In the genomic region with DNA sequence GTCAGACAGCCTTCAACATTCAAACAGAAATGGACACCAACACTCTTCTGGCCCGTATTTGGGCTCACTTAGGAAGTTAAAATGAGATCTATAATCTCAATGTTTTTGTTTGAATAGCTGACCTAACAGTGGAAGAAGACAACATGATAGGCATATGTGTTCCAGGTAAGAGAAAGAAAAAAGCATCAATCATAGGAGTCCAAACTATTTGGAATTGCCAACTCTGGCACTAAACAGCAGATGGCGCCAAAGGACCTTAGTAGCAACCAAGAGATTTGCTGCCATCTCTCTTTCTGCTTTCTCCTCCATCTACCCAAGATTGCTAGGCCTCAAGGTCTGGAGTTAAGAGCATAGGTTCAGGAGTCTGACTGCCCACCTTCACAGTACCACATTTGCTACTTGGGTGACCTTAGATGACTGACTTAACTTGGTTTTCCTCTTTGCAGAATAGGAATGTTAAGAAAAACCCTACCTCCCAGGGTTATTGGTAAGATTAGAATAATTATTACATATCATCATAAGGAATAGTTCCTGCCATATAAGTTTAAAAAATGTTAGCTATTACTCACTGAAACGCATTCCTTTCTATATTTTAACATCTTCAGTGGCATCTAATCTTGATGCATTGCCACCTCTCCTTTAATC, we compare ENCODE assay signal across 8 cellular contexts. TPM values are rescaled to one million over a fixed set of nuclear protein-coding genes. Genes with fewer than 3 reads are reported as not detected.
DNase-seq lines count a peak whose midpoint lies in the region; ATAC-seq and TF ChIP-seq lines count a peak whose summit lies in the region.

No MANE protein-coding gene starts in this region.

- H3K9me3 ChIP-seq in heart right ventricle: peaks cover 0 to 5% (median 0%) of the 10 kb centered on the region in 11 donors
- H3K9me3 ChIP-seq in aorta (ENCODE audit: control insufficient read depth, low read length): peaks cover 2% of the 10 kb centered on the region

- H3K27me3 ChIP-seq in heart right ventricle (peaks cover 0 to 6% (median 0%) of the 10 kb centered on the region in 7 donors), aorta (ENCODE audit: control insufficient read depth in 1 of 2, insufficient read depth in 2 of 2, low read length in 1 of 2) (no peaks in the 10 kb centered on the region)

- H3K4me1 ChIP-seq in heart right ventricle (no peaks in the 10 kb centered on the region), aorta (ENCODE audit: control insufficient read depth in 1 of 2, insufficient read depth in 2 of 2, low read length in 2 of 2) (no peaks in the 10 kb centered on the region)

- CTCF ChIA-PET in GM10248 (lab: Yijun Ruan, JAX): interaction anchor here (0.8 to 2.7 kb wide), 12 partner anchors 9 to 431 kb away, joined by 3 to 24 read pairs (median 6); no protein-coding TSS in a partner anchor

- no peaks in the 10 kb centered on the region for H3K36me3 ChIP-seq in heart right ventricle
- no peaks in the 10 kb centered on the region for H3K36me3 ChIP-seq in aorta (ENCODE audit: control insufficient read depth in 1 of 2, insufficient read depth in 2 of 2, low read length in 1 of 2)

- 9 to 11% methylated on average over 3 of the region's 3 CpGs for WGBS in heart right ventricle, 2 donors
- WGBS in aorta, 2 donors: 13 to 14% methylated on average over 3 of the region's 3 CpGs

- intact Hi-C loops in heart right ventricle (cut with DNase I) (loop anchor here (1.0 to 10.0 kb wide), 8 partner anchors 241 to 419 kb away; no protein-coding TSS in a partner anchor), aorta (cut with DNase I) (loop anchor here (1.0 to 2.0 kb wide), 2 partner anchors 419 kb away; no protein-coding TSS in a partner anchor)

- no peak for TF ChIP-seq POLR2A in NB4 (IDR thresholded peaks at IDR 0.05; ENCODE audit: extremely low read depth, insufficient read length)

- peak; percentile 60 for DNase-seq in GM10248 (ENCODE audit: extremely low spot score)
- DNase-seq in NB4 (ENCODE audit: low read depth): peak; percentile 75
- peak; percentile 19 for DNase-seq in SKM-1 treated with dmso at 0.1 percent for 144 hours (lab: John Stamatoyannopoulos, UW; ENCODE audit: unreplicated experiment)
- DNase-seq in activated naive CD8-positive, alpha-beta T cell treated with anti-CD3 and anti-CD28 coated beads, Interleukin-2, amount 50 U/mL, for 16 hours (ENCODE audit: low read depth, low spot score): peak; percentile 40
- DNase-seq in heart right ventricle: peak; percentile 26 to 68
- DNase-seq in pulmonary artery endothelial cell (ENCODE audit: low read depth, low spot score): peak; percentile 43
- peak; percentile 79 to 80 for DNase-seq in aorta

- TF ChIP-seq CTCF in GM10248 (IDR thresholded peaks at IDR 0.05; ENCODE audit: control extremely low read depth, extremely low read depth, low read depth, missing control alignments) (peak; percentile 67), NB4 (IDR thresholded peaks at IDR 0.05; ENCODE audit: low read depth, low read length) (peak; percentile 72), heart right ventricle (IDR thresholded peaks at IDR 0.05) (peak; percentile 73 to 92 (median 87))

- POLR2A ChIA-PET in GM10248 (lab: Yijun Ruan, JAX): no interaction called here

- H3K4me3 ChIP-seq in NB4 (ENCODE audit: low read depth, low read length) (no peak overlapping the region), heart right ventricle (no peak overlapping the region), aorta (ENCODE audit: low read length in 2 of 2) (no peak overlapping the region)

- H3K27ac ChIP-seq in heart right ventricle (no peak overlapping the region), aorta (ENCODE audit: low read depth in 1 of 2, low read length in 2 of 2) (no peak overlapping the region)

- peak in 4 of 8 donors; percentile 29 to 59 (median 40) for ATAC-seq in heart right ventricle
- ATAC-seq in aorta (ENCODE audit: low FRiP score): peak; percentile 73
- ATAC-seq in GM18868 (IDR thresholded peaks at IDR 0.05; ENCODE audit: unreplicated experiment): no peak

RNA-seq across cellular contexts. Expression of a gene that starts 30.2 kb away (rescaled TPM):
- total RNA-seq in heart right ventricle (10 to 100 TPM; 21.8 to 35.2 (median 29.3) TPM), pulmonary artery endothelial cell (28.5 and 31.0 TPM in 2 replicates), aorta (10 to 100 TPM; 37.9 to 45.6 TPM)
- polyA plus RNA-seq in heart right ventricle (10 to 100 TPM in 1 of 2 donors, 1 to 10 TPM in 1; 9.7 to 25.0 TPM), aorta (10 to 100 TPM; 25.5 to 29.7 TPM)

Comparison
In these comparisons a context has a peak if more than half of its experiments do, and no peak if none do; other contexts are left out.
1. DNase-seq: peak in every context shown above with its lines; median percentile 80 in aorta; 75 in NB4; 60 in GM10248; 47 in heart right ventricle; 43 in pulmonary artery endothelial cell; 40 in activated naive CD8-positive, alpha-beta T cell treated with anti-CD3 and anti-CD28 coated beads, Interleukin-2, amount 50 U/mL, for 16 hours; 19 in SKM-1 treated with dmso at 0.1 percent for 144 hours.